In genomic region chr15:65189102-65189740, GRCh38 we compare ENCODE assay signal across 8 cellular contexts. TPM values are rescaled to one million over a fixed set of nuclear protein-coding genes. Genes with fewer than 3 reads are reported as not detected.
DNase-seq lines count a peak whose midpoint lies in the region; ATAC-seq and TF ChIP-seq lines count a peak whose summit lies in the region.

No MANE protein-coding gene starts in this region.

- TF ChIP-seq CTCF in esophagus muscularis mucosa (IDR thresholded peaks at IDR 0.05) = peak; percentile 67 to 79 (median 70)

- TF ChIP-seq POLR2A in esophagus muscularis mucosa (IDR thresholded peaks at IDR 0.05; ENCODE audit: low read depth) = no peak

- no peaks in the 10 kb centered on the region for H4K20me1 ChIP-seq in Karpas-422 (ENCODE audit: insufficient read depth, low read depth, low read length)

- H3K9me2 ChIP-seq in Karpas-422 (replicated peaks; ENCODE audit: insufficient read depth, low read length) = no peaks in the 10 kb centered on the region

- H3K9me3 ChIP-seq in Karpas-422 (ENCODE audit: low read length) (no peaks in the 10 kb centered on the region), esophagus muscularis mucosa (no peaks in the 10 kb centered on the region)

- intact Hi-C loops in esophagus muscularis mucosa (cut with DNase I) = loop anchor here (1.0 to 5.0 kb wide), 2 partner anchors 82 to 108 kb away; partner anchors contain the start of gene RNU5A-1

- H3K36me3 ChIP-seq in Karpas-422 (ENCODE audit: insufficient read depth, low read length) = no peaks in the 10 kb centered on the region
- H3K36me3 ChIP-seq in esophagus muscularis mucosa = no peaks in the 10 kb centered on the region

- H3K4me3 ChIP-seq in Karpas-422 (ENCODE audit: low read length) = no peak overlapping the region
- H3K4me3 ChIP-seq in esophagus muscularis mucosa = no peak overlapping the region

- H3K27ac ChIP-seq in Karpas-422 (ENCODE audit: low read length) (no peak overlapping the region), esophagus muscularis mucosa (replicated peaks in 1 of 4) (no peak overlapping the region)

- H3K4me1 ChIP-seq in Karpas-422 (ENCODE audit: low read length) (peaks cover 10% of the 10 kb centered on the region), esophagus muscularis mucosa (peaks cover 0 to 9% (median 6%) of the 10 kb centered on the region in 4 donors)

- H3K9ac ChIP-seq in Karpas-422 (ENCODE audit: low read length) = peak overlapping the region; percentile 27; the same call in 1 of the 2 replicates

- ATAC-seq in HG02571 (IDR thresholded peaks at IDR 0.05; ENCODE audit: unreplicated experiment) (no peak), GM19455 (IDR thresholded peaks at IDR 0.05; ENCODE audit: unreplicated experiment) (no peak)

- 8% methylated on average over 3 of the region's 3 CpGs for WGBS in esophagus muscularis mucosa

- no peak overlapping the region for H3K4me2 ChIP-seq in Karpas-422 (ENCODE audit: low read depth, low read length, poor library complexity, severe bottlenecking)

- peak overlapping the region; percentile 67 for H2AFZ ChIP-seq in Karpas-422 (ENCODE audit: low read length)

- H3K27me3 ChIP-seq in Karpas-422 (ENCODE audit: low read length) = no peaks in the 10 kb centered on the region
- H3K27me3 ChIP-seq in esophagus muscularis mucosa = no peaks in the 10 kb centered on the region

- TF ChIP-seq EP300 in esophagus muscularis mucosa (IDR thresholded peaks at IDR 0.05) = no peak

- peak; percentile 10 for DNase-seq in NCI-H510A treated with DMSO at 0.1 percent for 48 hours (lab: John Stamatoyannopoulos, UW)
- DNase-seq in NCI-H510A (lab: John Stamatoyannopoulos, UW) = no peak
- DNase-seq in Karpas-422 = peak; percentile 80
- DNase-seq in SHP77 treated with DMSO at 0.1 percent for 48 hours (lab: John Stamatoyannopoulos, UW) = peak; percentile 52
- DNase-seq in esophagus muscularis mucosa (ENCODE audit: extremely low spot score) = no peak
- DNase-seq in renal cortical epithelial cell (ENCODE audit: low read depth) = peak; percentile 52

- peaks cover 9% of the 10 kb centered on the region for H3K79me2 ChIP-seq in Karpas-422 (ENCODE audit: low read length)

RNA-seq across cellular contexts. Expression of gene CLPX, which starts 4.1 kb away (rescaled TPM):
- total RNA-seq in Karpas-422 (2014; rRNA removed; shearing (Covaris generic); ENCODE audit: low replicate concordance) = 26.2 and 34.3 TPM in 2 replicates
- total RNA-seq in esophagus muscularis mucosa (10 to 100 TPM; 37.4 to 53.2 (median 39.8) TPM), renal cortical epithelial cell (42.0 and 110 TPM in 2 replicates)

RNA-seq across cellular contexts. Expression of gene CILP, which starts 22.1 kb away (rescaled TPM):
- total RNA-seq in Karpas-422 (2014; rRNA removed; shearing (Covaris generic); ENCODE audit: low replicate concordance) = 0.04 TPM in 1 of 2 replicates, not detected in the other
- total RNA-seq in esophagus muscularis mucosa (100 to 1,000 TPM in 2 of 4 donors, 10 to 100 TPM in 2; 40.4 to 166 (median 93.8) TPM), renal cortical epithelial cell (under 0.01 and 0.40 TPM in 2 replicates)

RNA-seq across cellular contexts. Expression of gene PDCD7, which starts 55.6 kb away (rescaled TPM):
- 20.5 and 23.4 TPM in 2 replicates for total RNA-seq in Karpas-422 (2014; rRNA removed; shearing (Covaris generic); ENCODE audit: low replicate concordance)
- 10 to 100 TPM; 24.2 to 33.4 (median 25.5) TPM for total RNA-seq in esophagus muscularis mucosa
- 12.9 and 18.4 TPM in 2 replicates for total RNA-seq in renal cortical epithelial cell

Comparison
In these comparisons a context has a peak if more than half of its experiments do, and no peak if none do; other contexts are left out.
1. DNase-seq: peak in NCI-H510A treated with DMSO at 0.1 percent for 48 hours (single experiment), Karpas-422 (single experiment), SHP77 treated with DMSO at 0.1 percent for 48 hours (single experiment) and renal cortical epithelial cell (single experiment); none in NCI-H510A (single experiment) and esophagus muscularis mucosa (single experiment).
2. RNA of gene CILP, which starts 22.1 kb away (total RNA-seq): 40.4 to 166 TPM in esophagus muscularis mucosa; under 0.01 to 0.40 TPM in renal cortical epithelial cell and 0.04 TPM in Karpas-422; every median in the first group is over 10 times any median in the second.